ENCODE assay signal across 18 cellular contexts in the genomic region with DNA sequence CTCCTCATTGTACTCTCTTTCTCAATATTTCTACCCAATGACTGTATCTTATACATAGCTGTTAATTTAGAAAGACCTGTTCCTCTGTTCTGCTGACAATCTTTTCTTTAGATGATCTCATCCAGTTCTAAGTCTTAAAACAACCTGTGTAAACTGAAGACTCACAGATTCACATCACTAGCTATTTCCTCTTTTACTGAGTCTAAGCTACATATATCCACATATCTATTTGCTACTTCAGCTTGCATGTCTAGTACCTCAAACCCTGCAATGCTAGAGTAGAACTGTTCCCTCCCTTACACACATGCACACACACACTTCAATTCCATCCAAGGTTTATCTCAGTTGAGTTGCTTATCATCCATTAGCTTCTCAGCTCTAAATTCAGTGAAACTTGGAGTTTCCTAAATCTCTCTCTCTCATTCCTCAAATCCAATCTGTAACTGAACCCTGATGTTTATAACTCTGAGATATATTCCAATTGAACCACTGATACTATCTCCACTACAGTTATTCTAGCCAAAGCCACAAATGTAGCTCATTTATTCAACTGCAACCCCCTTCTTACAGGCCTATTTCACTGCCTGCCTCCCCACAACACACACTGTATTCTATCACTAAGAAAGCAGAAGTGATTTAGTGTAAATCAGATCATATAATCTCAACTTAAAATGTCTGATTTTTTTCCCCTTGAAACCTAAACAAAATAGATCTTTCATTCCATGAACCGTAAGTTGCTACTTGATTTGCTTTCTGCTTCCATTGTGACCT.
"Had no signal": no experiment of that assay in that cellular context is flagged by ENCODE, and none has a peak within 500 bp of the region (broad histone marks: within the 10 kb centered on the region; RNA-seq: fewer than 3 reads in every experiment).

No MANE protein-coding gene starts in this region.

- DNase-seq: activated CD4-positive, alpha-beta memory T cell treated with anti-CD3 and anti-CD28 coated beads, Interleukin-2, amount 10 ng/mL, durations not matched to agents 7 days and 5 days; activated CD4-positive, alpha-beta T cell treated with anti-CD3 and anti-CD28 coated beads for 4 hours; activated naive CD4-positive, alpha-beta T cell treated with anti-CD3 and anti-CD28 coated beads, Interleukin-2, amount 10 ng/mL, durations not matched to agents 7 days and 5 days; activated T-cell treated with anti-CD3 and anti-CD28 coated beads, Interleukin-2, amount 50 U/mL, for 24 hours; dermis blood vessel endothelial cell; effector memory CD8-positive, alpha-beta T cell; foreskin melanocyte; head of caudate nucleus; immature natural killer cell; lower lobe of right lung; nephron progenitor cell; stimulated activated CD4-positive, alpha-beta T cell treated with anti-CD3 and anti-CD28 coated beads, Interleukin-15, amount 100 ng/mL, for 24 hours; stimulated activated CD4-positive, alpha-beta T cell treated with anti-CD3 and anti-CD28 coated beads, Interleukin-4, amount 100 ng/mL, for 24 hours; stimulated activated naive CD4-positive, alpha-beta T cell; tibial artery had no signal

- H3K36me3 ChIP-seq: lower lobe of right lung, right atrium auricular region, tibial artery, vagina had no signal

- H3K27ac ChIP-seq: epithelial cell of prostate, lower lobe of right lung, right atrium auricular region, tibial artery, vagina had no signal

- H3K4me3 ChIP-seq: lower lobe of right lung, right atrium auricular region, tibial artery, vagina had no signal

- H3K27me3 ChIP-seq: right atrium auricular region, tibial artery, vagina had no signal

- H3K9me3 ChIP-seq: lower lobe of right lung, right atrium auricular region, tibial artery, vagina had no signal

- H3K4me1 ChIP-seq: lower lobe of right lung, right atrium auricular region, tibial artery, vagina had no signal

- ATAC-seq: effector memory CD8-positive, alpha-beta T cell; lower lobe of right lung had no signal
